Comparison of ENCODE assay signal across 37 cellular contexts in the genomic region with DNA sequence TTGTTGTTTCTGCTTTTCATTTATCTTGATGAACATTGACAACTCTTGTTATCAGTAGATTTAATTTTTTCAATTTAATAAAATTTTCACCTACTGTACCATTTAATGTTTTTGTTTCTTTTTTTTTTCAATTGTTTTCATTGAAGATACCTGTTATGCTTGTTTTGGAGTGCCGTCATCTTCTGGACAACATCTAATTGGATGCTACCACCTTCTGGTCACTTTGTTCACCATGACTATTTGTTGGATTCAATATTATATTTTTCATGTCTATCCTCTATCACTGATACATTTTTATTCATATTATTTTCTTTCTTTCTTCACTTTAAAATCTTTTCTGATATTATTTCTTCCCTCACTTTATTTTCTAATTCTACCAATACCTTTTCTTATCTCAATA. TPM values are rescaled to one million over a fixed set of nuclear protein-coding genes. Genes with fewer than 3 reads are reported as not detected.
DNase-seq lines count a peak whose midpoint lies in the region; ATAC-seq and TF ChIP-seq lines count a peak whose summit lies in the region.
"Had no signal": no experiment of that assay in that cellular context is flagged by ENCODE, and none has a peak within 500 bp of the region (broad histone marks: within the 10 kb centered on the region; RNA-seq: fewer than 3 reads in every experiment).

No MANE protein-coding gene starts in this region.

- in situ Hi-C loops in mammary epithelial cell (cut with MboI; ENCODE audit: low sequenced_read_pairs in 2 of 2), result no loop called here

- no peaks in the 10 kb centered on the region for H4K20me1 ChIP-seq in OCI-LY3 (ENCODE audit: insufficient read depth, low read length)
- no peaks in the 10 kb centered on the region for H4K20me1 ChIP-seq in mammary epithelial cell (ENCODE audit: insufficient read depth, low read length)
- H4K20me1 ChIP-seq: BLaER1 had no signal

- no peaks in the 10 kb centered on the region for H3K79me2 ChIP-seq in OCI-LY3 (ENCODE audit: low read length)
- no peaks in the 10 kb centered on the region for H3K79me2 ChIP-seq in mammary epithelial cell (ENCODE audit: insufficient read depth, low read length)

- no peak for ATAC-seq in left cardiac atrium
- no peak for ATAC-seq in natural killer cell treated with Interleukin-12 subunit alpha and Interleukin-12 subunit beta and Interleukin-15 and Interleukin-18, amount 100 ng/mL, for 72 hours
- ATAC-seq: activated CD4-positive, CD25-positive, alpha-beta regulatory T cell treated with anti-CD3 and anti-CD28 coated beads, Interleukin-2, amount 50 U/mL, for 24 hours; esophagus mucosa; GM12878; HepG2; left ventricle myocardium superior; stimulated activated naive B cell treated with anti-CD40 and anti-IgM and Interleukin-4, amounts not matched to agents 10 μg/mL and 1 μg/mL and 100 μg/mL, for 72 hours; upper lobe of right lung had no signal

- H3K4me1 ChIP-seq in left ventricle myocardium inferior (no peaks in the 10 kb centered on the region), OCI-LY3 (ENCODE audit: low read length) (peaks cover 4% of the 10 kb centered on the region; the same call in 1 of the 2 replicates), mammary epithelial cell (ENCODE audit: insufficient read depth, low read length) (no peaks in the 10 kb centered on the region), A673 (ENCODE audit: insufficient read depth, low read length, poor library complexity, severe bottlenecking) (no peaks in the 10 kb centered on the region)
- H3K4me1 ChIP-seq: BLaER1, prostate gland, sigmoid colon, SJCRH30, upper lobe of right lung had no signal

- intact Hi-C loops in left ventricle myocardium inferior (cut with micrococcal nuclease), result loop anchor here (5.0 kb wide), 1 partner anchor 291 kb away; a partner anchor contains a TSS
- intact Hi-C loops in left cardiac atrium (cut with DNase I), result loop anchor here in 1 of 2 donors (2.0 to 5.0 kb wide), 2 partner anchors 288 to 391 kb away; no protein-coding TSS in a partner anchor
- intact Hi-C loops in mammary epithelial cell (cut with micrococcal nuclease), result loop anchor here (1.0 kb wide), 1 partner anchor 392 kb away; no protein-coding TSS in a partner anchor
- intact Hi-C loops in head of caudate nucleus (cut with DNase I), result no loop called here
- intact Hi-C loops in A673 (cut with micrococcal nuclease; ENCODE audit: unreplicated experiment), result no loop called here

- no peaks in the 10 kb centered on the region for H3K36me3 ChIP-seq in left ventricle myocardium inferior
- H3K36me3 ChIP-seq in OCI-LY3 (replicated peaks; ENCODE audit: low read depth, low read length), result no peaks in the 10 kb centered on the region
- H3K36me3 ChIP-seq in mammary epithelial cell (ENCODE audit: insufficient read depth, low read length), result no peaks in the 10 kb centered on the region
- no peaks in the 10 kb centered on the region for H3K36me3 ChIP-seq in A673 (ENCODE audit: insufficient read depth, low read length, poor library complexity, severe bottlenecking)
- H3K36me3 ChIP-seq: BLaER1, prostate gland, sigmoid colon, SJCRH30, upper lobe of right lung had no signal

- H3K27me3 Mint-ChIP-seq in natural killer cell treated with Interleukin-12 subunit alpha and Interleukin-12 subunit beta and Interleukin-15 and Interleukin-18, amount 100 ng/mL, for 72 hours, result no peaks in the 10 kb centered on the region
- H3K27me3 Mint-ChIP-seq: activated naive CD4-positive, alpha-beta T cell treated with anti-CD3 and anti-CD28 coated beads, Interleukin-2, amount 10 ng/mL, durations not matched to agents 7 days and 5 days; naive B cell; stimulated activated naive B cell treated with anti-CD40 and anti-IgM and Interleukin-4, amounts not matched to agents 10 μg/mL and 1 μg/mL and 100 μg/mL, for 72 hours had no signal

- peaks cover 5% of the 10 kb centered on the region for H3K27me3 ChIP-seq in left ventricle myocardium inferior (ENCODE audit: low read depth)
- no peaks in the 10 kb centered on the region for H3K27me3 ChIP-seq in OCI-LY3 (ENCODE audit: low read depth, low read length)
- no peaks in the 10 kb centered on the region for H3K27me3 ChIP-seq in mammary epithelial cell (ENCODE audit: insufficient read depth, low read length)
- H3K27me3 ChIP-seq in A673 (replicated peaks; ENCODE audit: insufficient read depth, low read depth, low read length, poor library complexity), result peaks cover 31% of the 10 kb centered on the region
- H3K27me3 ChIP-seq: BLaER1, sigmoid colon, upper lobe of right lung had no signal

- POLR2A ChIA-PET in A673 (lab: Charles Lee; ENCODE audit: low non-redundant PET), result no interaction called here

- BruUV-seq in mammary epithelial cell (replicated peaks; lab: Mats Ljungman, UMichigan), result no TSS peak
- BruUV-seq in A673 (replicated peaks; lab: Mats Ljungman, UMichigan), result no TSS peak

- no peaks in the 10 kb centered on the region for H3K4me1 Mint-ChIP-seq in natural killer cell treated with Interleukin-12 subunit alpha and Interleukin-12 subunit beta and Interleukin-15 and Interleukin-18, amount 100 ng/mL, for 72 hours (ENCODE audit: low read depth in 2 of 2)
- H3K4me1 Mint-ChIP-seq: activated naive CD4-positive, alpha-beta T cell treated with anti-CD3 and anti-CD28 coated beads, Interleukin-2, amount 10 ng/mL, durations not matched to agents 7 days and 5 days; brain; immature natural killer cell; mesothelial cell of epicardium; naive B cell; stimulated activated naive B cell treated with anti-CD40 and anti-IgM and Interleukin-4, amounts not matched to agents 10 μg/mL and 1 μg/mL and 100 μg/mL, for 72 hours had no signal

- H3K4me3 Mint-ChIP-seq in natural killer cell treated with Interleukin-12 subunit alpha and Interleukin-12 subunit beta and Interleukin-15 and Interleukin-18, amount 100 ng/mL, for 72 hours, result no peak overlapping the region
- H3K4me3 Mint-ChIP-seq: activated naive CD4-positive, alpha-beta T cell treated with anti-CD3 and anti-CD28 coated beads, Interleukin-2, amount 10 ng/mL, durations not matched to agents 7 days and 5 days; brain; immature natural killer cell; mesothelial cell of epicardium; naive B cell; stimulated activated naive B cell treated with anti-CD40 and anti-IgM and Interleukin-4, amounts not matched to agents 10 μg/mL and 1 μg/mL and 100 μg/mL, for 72 hours had no signal

- 50% methylated on average over 1 of the region's 1 CpG for WGBS in mammary epithelial cell (ENCODE audit: low coverage, missing lambda C conversion rate)

- DNase-seq in left ventricle myocardium inferior, result no peak
- no peak for DNase-seq in left cardiac atrium
- DNase-seq in mammary epithelial cell, result peak; percentile 35
- no peak for DNase-seq in head of caudate nucleus
- DNase-seq in natural killer cell treated with Interleukin-12 subunit alpha and Interleukin-12 subunit beta and Interleukin-15 and Interleukin-18, amount 100 ng/mL, for 72 hours (ENCODE audit: low spot score), result no peak
- no peak for DNase-seq in A673 (ENCODE audit: low spot score)
- DNase-seq in activated CD8-positive, alpha-beta memory T cell treated with anti-CD3 and anti-CD28 coated beads, Interleukin-2, amount 50 U/mL, for 48 hours, result no peak
- DNase-seq: activated CD4-positive, alpha-beta T cell treated with anti-CD3 and anti-CD28 coated beads, Interleukin-2, amount 50 U/mL, for 48 hours; activated naive CD4-positive, alpha-beta T cell treated with anti-CD3 and anti-CD28 coated beads, Interleukin-2, amount 10 ng/mL, durations not matched to agents 7 days and 5 days; Calu3; effector memory CD4-positive, alpha-beta T cell; foreskin melanocyte; GM23248; hypothalamus; immature natural killer cell; left ventricle myocardium superior; naive B cell; NCI-H1092; NCI-H1930; NCI-H226; NCI-H82; nucleus accumbens; sigmoid colon; stimulated activated naive B cell treated with anti-CD40 and anti-IgM and Interleukin-4, amounts not matched to agents 10 μg/mL and 1 μg/mL and 100 μg/mL, for 72 hours; upper lobe of right lung had no signal

- H3K27ac Mint-ChIP-seq in natural killer cell treated with Interleukin-12 subunit alpha and Interleukin-12 subunit beta and Interleukin-15 and Interleukin-18, amount 100 ng/mL, for 72 hours, result no peak overlapping the region
- H3K27ac Mint-ChIP-seq: activated naive CD4-positive, alpha-beta T cell treated with anti-CD3 and anti-CD28 coated beads, Interleukin-2, amount 10 ng/mL, durations not matched to agents 7 days and 5 days; brain; immature natural killer cell; mesothelial cell of epicardium; naive B cell; stimulated activated naive B cell treated with anti-CD40 and anti-IgM and Interleukin-4, amounts not matched to agents 10 μg/mL and 1 μg/mL and 100 μg/mL, for 72 hours had no signal

- H3K9me3 ChIP-seq in left ventricle myocardium inferior (replicated peaks), result peaks cover 5% of the 10 kb centered on the region
- H3K9me3 ChIP-seq in OCI-LY3 (ENCODE audit: insufficient read depth, low read length), result no peaks in the 10 kb centered on the region
- no peaks in the 10 kb centered on the region for H3K9me3 ChIP-seq in mammary epithelial cell (replicated peaks; ENCODE audit: insufficient read depth, low read length)
- H3K9me3 ChIP-seq in A673 (ENCODE audit: low read depth, low read length, poor library complexity, severe bottlenecking), result peaks cover 11% of the 10 kb centered on the region
- H3K9me3 ChIP-seq: BLaER1, prostate gland, sigmoid colon, SJCRH30, upper lobe of right lung had no signal

- peaks cover 8% of the 10 kb centered on the region for H3K9me3 Mint-ChIP-seq in natural killer cell treated with Interleukin-12 subunit alpha and Interleukin-12 subunit beta and Interleukin-15 and Interleukin-18, amount 100 ng/mL, for 72 hours
- H3K9me3 Mint-ChIP-seq: activated naive CD4-positive, alpha-beta T cell treated with anti-CD3 and anti-CD28 coated beads, Interleukin-2, amount 10 ng/mL, durations not matched to agents 7 days and 5 days; brain had no signal

- no peaks in the 10 kb centered on the region for H3K36me3 Mint-ChIP-seq in natural killer cell treated with Interleukin-12 subunit alpha and Interleukin-12 subunit beta and Interleukin-15 and Interleukin-18, amount 100 ng/mL, for 72 hours
- H3K36me3 Mint-ChIP-seq: activated naive CD4-positive, alpha-beta T cell treated with anti-CD3 and anti-CD28 coated beads, Interleukin-2, amount 10 ng/mL, durations not matched to agents 7 days and 5 days; brain; immature natural killer cell; mesothelial cell of epicardium; naive B cell; stimulated activated naive B cell treated with anti-CD40 and anti-IgM and Interleukin-4, amounts not matched to agents 10 μg/mL and 1 μg/mL and 100 μg/mL, for 72 hours had no signal

- CTCF ChIA-PET in mammary epithelial cell (lab: Charles Lee; ENCODE audit: low non-redundant PET) (no interaction called here), A673 (lab: Charles Lee) (no interaction called here)

- peak; percentile 43 for TF ChIP-seq CTCF in left ventricle myocardium inferior (IDR thresholded peaks at IDR 0.05; ENCODE audit: borderline replicate concordance)
- TF ChIP-seq CTCF in OCI-LY3 (IDR thresholded peaks at IDR 0.05; ENCODE audit: low read depth, low read length), result peak; percentile 56
- TF ChIP-seq CTCF in mammary epithelial cell (conservative IDR thresholded peaks at IDR 0.05 in 1 of 2, IDR thresholded peaks at IDR 0.05 in 1 of 2; ENCODE audit: extremely low read depth in 1 of 2, insufficient read depth in 1 of 2, low read depth in 1 of 2, low read length in 2 of 2), result peak; percentile 15 to 42
- no peak for TF ChIP-seq CTCF in A673 (conservative IDR thresholded peaks at IDR 0.05; ENCODE audit: low read depth, low read length)

- no peak overlapping the region for H3K9ac ChIP-seq in OCI-LY3 (ENCODE audit: low read length)
- no peak overlapping the region for H3K9ac ChIP-seq in mammary epithelial cell (ENCODE audit: insufficient read depth, low read length)
- H3K9ac ChIP-seq: BLaER1, GM23248 had no signal

- H3K4me3 ChIP-seq in left ventricle myocardium inferior (no peak overlapping the region), OCI-LY3 (ENCODE audit: low read length) (0 out of 2 replicates have a peak overlapping the region, but pooled peaks have one; percentile 19), mammary epithelial cell (replicated peaks in 1 of 3; ENCODE audit: insufficient read depth in 1 of 3, low read depth in 2 of 3, low read length in 3 of 3) (no peak overlapping the region), A673 (ENCODE audit: low read depth, low read length, poor library complexity, severe bottlenecking) (no peak overlapping the region)
- H3K4me3 ChIP-seq: BLaER1, GM12878, GM23248, prostate gland, sigmoid colon, SJCRH30, upper lobe of right lung had no signal

- H3K4me2 ChIP-seq in OCI-LY3 (ENCODE audit: low read length) (peak overlapping the region; percentile 29), mammary epithelial cell (ENCODE audit: insufficient read depth, low read depth, low read length) (no peak overlapping the region)
- H3K4me2 ChIP-seq: BLaER1 had no signal

- H3K27ac ChIP-seq in left ventricle myocardium inferior (replicated peaks) (no peak overlapping the region), OCI-LY3 (ENCODE audit: low read length) (no peak overlapping the region), mammary epithelial cell (ENCODE audit: insufficient read depth, low read depth, low read length) (no peak overlapping the region), A673 (ENCODE audit: low read depth, low read length, poor library complexity, severe bottlenecking) (no peak overlapping the region)
- H3K27ac ChIP-seq: BLaER1, GM23248, prostate gland, sigmoid colon, SJCRH30, upper lobe of right lung had no signal

- dilution Hi-C loops in mammary epithelial cell (cut with HindIII; ENCODE audit: low sequenced_read_pairs), result no loop called here

- no peak overlapping the region for H2AFZ ChIP-seq in OCI-LY3 (ENCODE audit: low read depth, low read length)
- H2AFZ ChIP-seq in mammary epithelial cell (ENCODE audit: low read depth, low read length), result no peak overlapping the region
- H2AFZ ChIP-seq: GM23248 had no signal

RNA-seq across cellular contexts. Expression of a gene that starts 14.0 kb away (rescaled TPM):
- not detected for total RNA-seq in left ventricle myocardium inferior
- total RNA-seq in left cardiac atrium, result not detected
- total RNA-seq in mammary epithelial cell, result not detected
- polyA plus RNA-seq in mammary epithelial cell, result not detected
- not detected for polyA minus RNA-seq in mammary epithelial cell
- not detected for total RNA-seq in natural killer cell treated with Interleukin-12 subunit alpha and Interleukin-12 subunit beta and Interleukin-15 and Interleukin-18, amount 100 ng/mL, for 72 hours
- total RNA-seq in A673 (2021), result not detected in 2 replicates
- total RNA-seq: Calu3; esophagus mucosa; GM12878; GM23248; HepG2; left ventricle myocardium superior; mesothelial cell of epicardium; prostate gland; sigmoid colon; SJCRH30; T-helper 1 cell treated with Interleukin-12 subunit alpha and Interleukin-12 subunit beta and Interleukin-4 antibody, amounts not matched to agents 30 ng/mL and 1 ng/mL, for 36 hours; upper lobe of right lung had no signal
- polyA plus RNA-seq: AG04450, GM12878, GM23248, HepG2, immature natural killer cell, sigmoid colon had no signal

RNA-seq across cellular contexts. Expression of a gene that starts 14.4 kb away (rescaled TPM):
- total RNA-seq in left ventricle myocardium inferior (not detected), left cardiac atrium (not detected), mammary epithelial cell (not detected), A673 (2021) (not detected in 2 replicates)
- polyA plus RNA-seq in mammary epithelial cell, result not detected
- polyA minus RNA-seq in mammary epithelial cell, result not detected
- not detected for total RNA-seq in natural killer cell treated with Interleukin-12 subunit alpha and Interleukin-12 subunit beta and Interleukin-15 and Interleukin-18, amount 100 ng/mL, for 72 hours
- total RNA-seq: Calu3; esophagus mucosa; GM12878; GM23248; HepG2; left ventricle myocardium superior; mesothelial cell of epicardium; prostate gland; sigmoid colon; SJCRH30; T-helper 1 cell treated with Interleukin-12 subunit alpha and Interleukin-12 subunit beta and Interleukin-4 antibody, amounts not matched to agents 30 ng/mL and 1 ng/mL, for 36 hours; upper lobe of right lung had no signal
- polyA plus RNA-seq: AG04450, GM12878, GM23248, HepG2, immature natural killer cell, sigmoid colon had no signal

RNA-seq across cellular contexts. Expression of a gene that starts 22.2 kb away (rescaled TPM):
- total RNA-seq in left ventricle myocardium inferior (not detected), left cardiac atrium (not detected), mammary epithelial cell (not detected), A673 (2021) (not detected in 2 replicates)
- polyA plus RNA-seq in mammary epithelial cell, result not detected
- not detected for polyA minus RNA-seq in mammary epithelial cell
- not detected for total RNA-seq in natural killer cell treated with Interleukin-12 subunit alpha and Interleukin-12 subunit beta and Interleukin-15 and Interleukin-18, amount 100 ng/mL, for 72 hours
- total RNA-seq: Calu3; esophagus mucosa; GM12878; GM23248; HepG2; left ventricle myocardium superior; mesothelial cell of epicardium; prostate gland; sigmoid colon; SJCRH30; T-helper 1 cell treated with Interleukin-12 subunit alpha and Interleukin-12 subunit beta and Interleukin-4 antibody, amounts not matched to agents 30 ng/mL and 1 ng/mL, for 36 hours; upper lobe of right lung had no signal
- polyA plus RNA-seq: AG04450, GM12878, GM23248, HepG2, immature natural killer cell, sigmoid colon had no signal

Comparison
In these comparisons a context has a peak if more than half of its experiments do, and no peak if none do; other contexts are left out.
1. intact Hi-C loops: an anchor here in left ventricle myocardium inferior (5.0 kb wide) and mammary epithelial cell (1.0 kb wide); none called in head of caudate nucleus and A673.